1 cellular context compared by ENCODE assay signal in genomic region chr3:52670621-52671521, GRCh38.
TF ChIP-seq lines count a peak whose summit lies in the region.

No MANE protein-coding gene starts in this region.

TF ChIP-seq in GM12878, 131 proteins besides CTCF, POLR2A, EP300 and RAD21 (continued from another document):
- no peak for TF ChIP-seq ZNF687 (IDR thresholded peaks at IDR 0.05)
- TF ChIP-seq ZNF207 (IDR thresholded peaks at IDR 0.05; ENCODE audit: borderline replicate concordance), result no peak
- TF ChIP-seq SKIL (IDR thresholded peaks at IDR 0.05; ENCODE audit: low read depth, poor library complexity, severe bottlenecking), result peak; percentile 47
- TF ChIP-seq RBBP5 (conservative IDR thresholded peaks at IDR 0.05), result no peak
- peak; percentile 89 for TF ChIP-seq IRF4 (IDR thresholded peaks at IDR 0.05; ENCODE audit: low read depth, low read length)
- TF ChIP-seq SREBF1 (IDR thresholded peaks at IDR 0.05; ENCODE audit: low read length), result no peak
- TF ChIP-seq LARP7 (IDR thresholded peaks at IDR 0.05), result no peak
- TF ChIP-seq DPF2 (IDR thresholded peaks at IDR 0.05), result peak; percentile 85
